16 cellular contexts compared by ENCODE assay signal in genomic region chr13:51364404-51365008, GRCh38. TPM values are rescaled to one million over a fixed set of nuclear protein-coding genes. Genes with fewer than 3 reads are reported as not detected.
DNase-seq lines count a peak whose midpoint lies in the region; ATAC-seq, FAIRE-seq and TF ChIP-seq lines count a peak whose summit lies in the region.
"Had no signal": no experiment of that assay in that cellular context is flagged by ENCODE, and none has a peak within 500 bp of the region (broad histone marks: within the 10 kb centered on the region; RNA-seq: fewer than 3 reads in every experiment).

No MANE protein-coding gene starts in this region.

- FAIRE-seq in bronchial epithelial cell (lab: Jason Lieb, UNC) = no peak

- no peak for TF ChIP-seq CTCF in bronchial epithelial cell (IDR thresholded peaks at IDR 0.05; ENCODE audit: insufficient read depth, low read length, severe bottlenecking)

- peak; percentile 69 for DNase-seq in EL
- DNase-seq in Kasumi-1 (lab: John Stamatoyannopoulos, UW) = peak; percentile 53 to 80
- peak; percentile 33 for DNase-seq in bronchial epithelial cell (ENCODE audit: low read depth)
- no peak for DNase-seq in SK-N-DZ (ENCODE audit: low spot score)
- DNase-seq: amniotic stem cell; COR-L47; effector CD4-positive, alpha-beta T cell; stimulated activated CD4-positive, alpha-beta T cell treated with anti-CD3 and anti-CD28 coated beads, Interleukin-4, amount 100 ng/mL, for 24 hours; T1000 had no signal

- ATAC-seq in GM18867 (IDR thresholded peaks at IDR 0.05; ENCODE audit: unreplicated experiment) (no peak), GM18517 (IDR thresholded peaks at IDR 0.05; ENCODE audit: unreplicated experiment) (no peak), HG03432 (IDR thresholded peaks at IDR 0.05; ENCODE audit: unreplicated experiment) (no peak)
- ATAC-seq: HCT116 had no signal

- H3K4me3 ChIP-seq in bronchial epithelial cell (ENCODE audit: low read depth, low read length) = no peak overlapping the region
- no peak overlapping the region for H3K4me3 ChIP-seq in mesodermal cell (ENCODE audit: extremely low read depth, insufficient read depth, low read length, poor library complexity, severe bottlenecking)
- H3K4me3 ChIP-seq: prostate gland had no signal

- no peaks in the 10 kb centered on the region for H3K9me3 ChIP-seq in mesodermal cell (ENCODE audit: control insufficient read depth, low read length)
- H3K9me3 ChIP-seq: prostate gland had no signal

- H3K36me3 ChIP-seq in bronchial epithelial cell (ENCODE audit: control insufficient read depth, insufficient read depth, low read length) = peaks cover 4% of the 10 kb centered on the region
- peaks cover 21% of the 10 kb centered on the region for H3K36me3 ChIP-seq in mesodermal cell (ENCODE audit: control insufficient read depth, insufficient read depth, low read length)

- WGBS in mesodermal cell (ENCODE audit: insufficient coverage in 2 of 2), 2 experiments = 100% methylated on average over 1 of the region's 3 CpGs

- H3K27ac ChIP-seq in mesodermal cell (ENCODE audit: low read depth, low read length, severe bottlenecking) = peak overlapping the region; percentile 12
- H3K27ac ChIP-seq: KMS-11, prostate gland had no signal

- H3K27me3 ChIP-seq in bronchial epithelial cell (ENCODE audit: control insufficient read depth, insufficient read depth, low read length) = no peaks in the 10 kb centered on the region

- H3K4me1 ChIP-seq in mesodermal cell (ENCODE audit: control insufficient read depth, insufficient read depth, low read length, poor library complexity, severe bottlenecking) = no peaks in the 10 kb centered on the region
- H3K4me1 ChIP-seq: prostate gland had no signal

RNA-seq across cellular contexts. Expression of gene SERPINE3, which starts 25.0 kb away (rescaled TPM):
- not detected in 2 replicates for total RNA-seq in bronchial epithelial cell
- not detected for polyA plus RNA-seq in mesodermal cell (2013, experiment 1 of 2)
- polyA plus RNA-seq in mesodermal cell (2013, experiment 2 of 2) = not detected
- not detected in 2 replicates for polyA plus RNA-seq in SK-N-DZ (2014; cell fraction: cytosol; rRNA removed)
- polyA plus RNA-seq in SK-N-DZ (2014; cell fraction: nucleus; rRNA removed) = 0.15 TPM in 1 of 2 replicates, not detected in the other
- total RNA-seq: prostate gland had no signal
